Comparison of ENCODE assay signal across 8 cellular contexts in genomic region chr7:105009667-105010537, GRCh38. TPM values are rescaled to one million over a fixed set of nuclear protein-coding genes. Genes with fewer than 3 reads are reported as not detected.
DNase-seq lines count a peak whose midpoint lies in the region; ATAC-seq and TF ChIP-seq lines count a peak whose summit lies in the region.

No MANE protein-coding gene starts in this region.

- no peak for TF ChIP-seq CTCF in ascending aorta (IDR thresholded peaks at IDR 0.05)
- TF ChIP-seq CTCF in testis (IDR thresholded peaks at IDR 0.05): no peak

- H3K4me3 Mint-ChIP-seq in activated CD4-positive, alpha-beta T cell treated with anti-CD3 and anti-CD28 coated beads for 36 hours: peak overlapping the region; percentile 96

- POLR2A ChIA-PET in activated CD4-positive, alpha-beta T cell treated with anti-CD3 and anti-CD28 coated beads for 36 hours (lab: Charles Lee): interaction anchor here (0.6 to 10.1 kb wide), 5 partner anchors 9 to 1667 kb away, joined by 3 to 138 read pairs (median 7); no protein-coding TSS in a partner anchor

- H3K4me1 ChIP-seq in ascending aorta (peaks cover 0 to 36% of the 10 kb centered on the region in 2 donors), testis (peaks cover 33% of the 10 kb centered on the region)

- DNase-seq in activated CD4-positive, alpha-beta T cell treated with anti-CD3 and anti-CD28 coated beads for 36 hours: no peak
- no peak for DNase-seq in activated CD4-positive, alpha-beta T cell treated with anti-CD3 and anti-CD28 coated beads, Interleukin-2, amount 50 U/mL, for 48 hours
- DNase-seq in ascending aorta (ENCODE audit: low spot score in 2 of 2) (no peak), testis (no peak), CD1c-positive myeloid dendritic cell (ENCODE audit: extremely low spot score) (no peak), KG1 (lab: John Stamatoyannopoulos, UW) (no peak)

- no peak for TF ChIP-seq POLR2A in testis (IDR thresholded peaks at IDR 0.05)

- H3K4me1 Mint-ChIP-seq in activated CD4-positive, alpha-beta T cell treated with anti-CD3 and anti-CD28 coated beads for 36 hours: peaks cover 38% of the 10 kb centered on the region

- H3K36me3 ChIP-seq in ascending aorta (no peaks in the 10 kb centered on the region), testis (ENCODE audit: low read depth, missing control alignments) (no peaks in the 10 kb centered on the region)

- intact Hi-C loops in activated CD4-positive, alpha-beta T cell treated with anti-CD3 and anti-CD28 coated beads for 36 hours (cut with DNase I, micrococcal nuclease): loop anchor here (5.0 to 10.0 kb wide), 8 partner anchors 287 to 1857 kb away; partner anchors contain the start of genes DNAJC2 (in 1 of the 2), PIK3CG (in 1 of the 2), PSMC2 (in 1 of the 2) and SRPK2 (in 1 of the 2)
- intact Hi-C loops in ascending aorta (cut with DNase I) (no loop called here), testis (cut with DNase I; ENCODE audit: low total_unique reads) (no loop called here)

- H3K9me3 ChIP-seq in ascending aorta (no peaks in the 10 kb centered on the region), testis (no peaks in the 10 kb centered on the region)

- WGBS in testis, 2 donors: 20 to 21% methylated on average over 9 of the region's 9 CpGs

- H3K27me3 Mint-ChIP-seq in activated CD4-positive, alpha-beta T cell treated with anti-CD3 and anti-CD28 coated beads for 36 hours: no peaks in the 10 kb centered on the region

- H3K27ac ChIP-seq in ascending aorta (peak overlapping the region; percentile 97 to 100), layer of hippocampus (ENCODE audit: low read depth, low read length) (peak overlapping the region; percentile 100), testis (peak overlapping the region; percentile 99 to 100)

- ATAC-seq in activated CD4-positive, alpha-beta T cell treated with anti-CD3 and anti-CD28 coated beads for 36 hours: no peak
- ATAC-seq in HG02642 (IDR thresholded peaks at IDR 0.05; ENCODE audit: poor library complexity, unreplicated experiment): no peak

- peak overlapping the region; percentile 100 for H3K27ac Mint-ChIP-seq in activated CD4-positive, alpha-beta T cell treated with anti-CD3 and anti-CD28 coated beads for 36 hours

- no peaks in the 10 kb centered on the region for H3K9me3 Mint-ChIP-seq in activated CD4-positive, alpha-beta T cell treated with anti-CD3 and anti-CD28 coated beads for 36 hours (ENCODE audit: low read depth)

- H3K27me3 ChIP-seq in ascending aorta: no peaks in the 10 kb centered on the region
- H3K27me3 ChIP-seq in layer of hippocampus (ENCODE audit: control insufficient read depth, insufficient read depth, low read length): no peaks in the 10 kb centered on the region
- H3K27me3 ChIP-seq in testis: no peaks in the 10 kb centered on the region

- CTCF ChIA-PET in activated CD4-positive, alpha-beta T cell treated with anti-CD3 and anti-CD28 coated beads for 36 hours (lab: Charles Lee): interaction anchor here (1.0 to 9.0 kb wide), 7 partner anchors 8 to 259 kb away, joined by 3 to 128 read pairs (median 5); no protein-coding TSS in a partner anchor

- H3K36me3 Mint-ChIP-seq in activated CD4-positive, alpha-beta T cell treated with anti-CD3 and anti-CD28 coated beads for 36 hours (ENCODE audit: low read depth): peaks cover 79% of the 10 kb centered on the region

- H3K4me3 ChIP-seq in ascending aorta: peak overlapping the region; percentile 83 to 98
- peak overlapping the region; percentile 92 to 97 for H3K4me3 ChIP-seq in testis

RNA-seq across cellular contexts. Expression of gene KMT2E, which starts 4.1 kb away (rescaled TPM):
- 10 to 100 TPM; 94.4 to 99.3 TPM for total RNA-seq in activated CD4-positive, alpha-beta T cell treated with anti-CD3 and anti-CD28 coated beads for 36 hours
- total RNA-seq in ascending aorta: 43.0 TPM
- total RNA-seq in testis: 100 to 1,000 TPM in 1 of 2 donors, 10 to 100 TPM in 1; 96.6 to 133 TPM
- 21.1 TPM for polyA plus RNA-seq in testis (ENCODE audit: insufficient read depth, low read depth, low replicate concordance)

Comparison
In these comparisons a context has a peak if more than half of its experiments do, and no peak if none do; other contexts are left out.
1. intact Hi-C loops: an anchor here in activated CD4-positive, alpha-beta T cell treated with anti-CD3 and anti-CD28 coated beads for 36 hours (5.0 to 10.0 kb wide); none called in ascending aorta and testis.